In the genomic region with DNA sequence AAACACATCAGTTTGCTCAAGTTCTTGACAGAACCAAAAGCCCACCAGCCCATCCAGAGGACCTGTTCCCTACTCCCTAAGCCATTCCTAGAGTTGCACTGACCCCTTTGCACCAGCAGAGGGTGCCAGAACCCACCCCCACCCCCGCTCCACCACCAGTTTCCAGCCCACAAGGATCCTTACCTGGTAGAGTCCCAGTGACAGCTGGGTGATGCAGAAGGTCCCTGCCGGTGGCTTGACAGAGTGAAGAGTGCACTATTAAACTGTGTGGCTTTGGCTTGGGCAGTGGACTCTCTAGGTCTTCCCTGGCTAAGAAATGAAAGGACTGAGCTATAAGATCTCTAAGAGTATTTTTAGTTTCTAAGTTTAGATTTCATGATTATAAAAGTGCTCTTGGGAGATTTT, we compare ENCODE assay signal across 8 cellular contexts.
DNase-seq lines count a peak whose midpoint lies in the region; ATAC-seq and TF ChIP-seq lines count a peak whose summit lies in the region.

No MANE protein-coding gene starts in this region.

- no peaks in the 10 kb centered on the region for H3K9me2 ChIP-seq in OCI-LY1 (ENCODE audit: low read depth, low read length)

- H3K9ac ChIP-seq in OCI-LY1 (ENCODE audit: low read length) (no peak overlapping the region), neural progenitor cell (no peak overlapping the region)

- no peaks in the 10 kb centered on the region for H3K9me3 ChIP-seq in Caco-2
- no peaks in the 10 kb centered on the region for H3K9me3 ChIP-seq in OCI-LY1 (ENCODE audit: low read length)
- no peaks in the 10 kb centered on the region for H3K9me3 ChIP-seq in esophagus squamous epithelium
- H3K9me3 ChIP-seq in neural progenitor cell (ENCODE audit: low read depth) = no peaks in the 10 kb centered on the region

- H3K4me1 Mint-ChIP-seq in Caco-2 (ENCODE audit: low read depth, unreplicated experiment) (no peaks in the 10 kb centered on the region), neural progenitor cell (peaks cover 3% of the 10 kb centered on the region)

- no peaks in the 10 kb centered on the region for H3K79me2 ChIP-seq in OCI-LY1 (ENCODE audit: insufficient read depth, low read length)
- H3K79me2 ChIP-seq in neural progenitor cell (ENCODE audit: low read depth) = no peaks in the 10 kb centered on the region

- H3K36me3 ChIP-seq in Caco-2 (ENCODE audit: control insufficient read depth, insufficient read depth, low read length) (no peaks in the 10 kb centered on the region), OCI-LY1 (ENCODE audit: insufficient read depth, low read length) (no peaks in the 10 kb centered on the region), esophagus squamous epithelium (no peaks in the 10 kb centered on the region), neural progenitor cell (no peaks in the 10 kb centered on the region)

- no peaks in the 10 kb centered on the region for H3K9me3 Mint-ChIP-seq in Caco-2 (ENCODE audit: unreplicated experiment)
- H3K9me3 Mint-ChIP-seq in neural progenitor cell = no peaks in the 10 kb centered on the region

- H3K36me3 Mint-ChIP-seq in Caco-2 (ENCODE audit: insufficient read depth, unreplicated experiment) (peaks cover 5% of the 10 kb centered on the region), neural progenitor cell (no peaks in the 10 kb centered on the region)

- no peak for TF ChIP-seq POLR2A in esophagus squamous epithelium (IDR thresholded peaks at IDR 0.05)

- no peaks in the 10 kb centered on the region for H3K27me3 ChIP-seq in Caco-2 (replicated peaks; ENCODE audit: control insufficient read depth, insufficient read depth, low read length)
- H3K27me3 ChIP-seq in OCI-LY1 (ENCODE audit: insufficient read depth, low read length) = no peaks in the 10 kb centered on the region
- no peaks in the 10 kb centered on the region for H3K27me3 ChIP-seq in esophagus squamous epithelium
- H3K27me3 ChIP-seq in neural progenitor cell = no peaks in the 10 kb centered on the region

- H3K27me3 Mint-ChIP-seq in Caco-2 (ENCODE audit: insufficient read depth, unreplicated experiment) = peaks cover 5% of the 10 kb centered on the region
- H3K27me3 Mint-ChIP-seq in neural progenitor cell (ENCODE audit: insufficient read depth, low read depth) = peaks cover 7% of the 10 kb centered on the region

- H3K27ac Mint-ChIP-seq in Caco-2 (ENCODE audit: unreplicated experiment) (no peak overlapping the region), neural progenitor cell (no peak overlapping the region)

- H3K4me3 ChIP-seq in Caco-2 (ENCODE audit: low read depth, low read length) (no peak overlapping the region), OCI-LY1 (ENCODE audit: low read depth, low read length, poor library complexity, severe bottlenecking) (no peak overlapping the region), esophagus squamous epithelium (no peak overlapping the region), neural progenitor cell (no peak overlapping the region)

- H3K27ac ChIP-seq in OCI-LY1 (ENCODE audit: low read depth, low read length, poor library complexity, severe bottlenecking) = no peak overlapping the region
- H3K27ac ChIP-seq in esophagus squamous epithelium = no peak overlapping the region
- H3K27ac ChIP-seq in neural progenitor cell = no peak overlapping the region
- H3K27ac ChIP-seq in substantia nigra (ENCODE audit: low read depth, low read length, poor library complexity, severe bottlenecking) = peak overlapping the region; percentile 51

- H3F3A ChIP-seq in OCI-LY1 (ENCODE audit: insufficient read depth, low read length) = no peaks in the 10 kb centered on the region
- H3F3A ChIP-seq in neural progenitor cell (ENCODE audit: low read depth) = no peaks in the 10 kb centered on the region

- no peak overlapping the region for H3K4me2 ChIP-seq in OCI-LY1 (ENCODE audit: low read length)
- H3K4me2 ChIP-seq in neural progenitor cell = no peak overlapping the region

- peak; percentile 46 for ATAC-seq in HG03342 (IDR thresholded peaks at IDR 0.05; ENCODE audit: unreplicated experiment)

- CTCF ChIA-PET in Caco-2 (lab: Charles Lee) = interaction anchor here (0.6 to 1.0 kb wide), 13 partner anchors 9 to 970 kb away, joined by 3 to 6 read pairs (median 4); no protein-coding TSS in a partner anchor

- H4K20me1 ChIP-seq in OCI-LY1 (ENCODE audit: insufficient read depth, low read length) (no peaks in the 10 kb centered on the region), neural progenitor cell (ENCODE audit: low read depth) (no peaks in the 10 kb centered on the region)

- H3K4me1 ChIP-seq in Caco-2 (no peaks in the 10 kb centered on the region), OCI-LY1 (ENCODE audit: insufficient read depth, low read length, severe bottlenecking) (no peaks in the 10 kb centered on the region), esophagus squamous epithelium (no peaks in the 10 kb centered on the region), neural progenitor cell (no peaks in the 10 kb centered on the region)

- no TSS peak for BruUV-seq in Caco-2 (replicated peaks; lab: Mats Ljungman, UMichigan)

- WGBS in esophagus squamous epithelium, 2 donors = 0 to 10% methylated on average over 1 of the region's 2 CpGs

- intact Hi-C loops in Caco-2 (cut with micrococcal nuclease; ENCODE audit: unreplicated experiment) = loop anchor here (1.0 to 2.0 kb wide), 4 partner anchors 33 to 418 kb away; no protein-coding TSS in a partner anchor
- intact Hi-C loops in esophagus squamous epithelium (cut with DNase I) = no loop called here

- H2AFZ ChIP-seq in OCI-LY1 (ENCODE audit: low read length) (no peak overlapping the region), neural progenitor cell (replicated peaks) (no peak overlapping the region)

- TF ChIP-seq CTCF in Caco-2 (IDR thresholded peaks at IDR 0.05; ENCODE audit: insufficient read depth in 1 of 2, low read depth in 1 of 2, low read length in 1 of 2, severe bottlenecking in 1 of 2, unreplicated experiment in 1 of 2) = peak; percentile 93 to 98
- peak; percentile 93 for TF ChIP-seq CTCF in OCI-LY1 (IDR thresholded peaks at IDR 0.05; ENCODE audit: low read length)
- TF ChIP-seq CTCF in esophagus squamous epithelium (IDR thresholded peaks at IDR 0.05) = peak; percentile 74 to 90 (median 78)
- TF ChIP-seq CTCF in neural progenitor cell (IDR thresholded peaks at IDR 0.05) = peak; percentile 96

- POLR2A ChIA-PET in Caco-2 (lab: Charles Lee) = interaction anchor here (0.6 to 1.4 kb wide), 2 partner anchors 21 to 44 kb away, joined by 3 to 18 read pairs; no protein-coding TSS in a partner anchor

- H3K4me3 Mint-ChIP-seq in Caco-2 (ENCODE audit: unreplicated experiment) (no peak overlapping the region), neural progenitor cell (no peak overlapping the region)

- DNase-seq in Caco-2 (peak; percentile 74 to 79), activated T-cell treated with anti-CD3 and anti-CD28 coated beads for 24 hours (ENCODE audit: low read depth) (peak; percentile 45), esophagus squamous epithelium (lab: John Stamatoyannopoulos, UW) (no peak), neural progenitor cell (ENCODE audit: low spot score) (peak; percentile 74), substantia nigra (lab: John Stamatoyannopoulos, UW) (peak in 45 of 49 donors; percentile 3 to 71 (median 39)), GDM1 (lab: John Stamatoyannopoulos, UW) (no peak)

Comparison
In these comparisons a context has a peak if more than half of its experiments do, and no peak if none do; other contexts are left out.
1. DNase-seq: peak in Caco-2 (2 of 2), activated T-cell treated with anti-CD3 and anti-CD28 coated beads for 24 hours (single experiment), neural progenitor cell (single experiment) and substantia nigra (45 of 49); none in esophagus squamous epithelium (single experiment) and GDM1 (single experiment).
2. Peak in every context shown above with its lines, with median percentiles within 50 percentile points of each other: CTCF ChIP-seq.